Comparison of ENCODE assay signal across 15 cellular contexts in genomic region chr18:54616220-54616848, GRCh38. TPM values are rescaled to one million over a fixed set of nuclear protein-coding genes. Genes with fewer than 3 reads are reported as not detected.
A peak's percentile ranks its signal among the peaks of the same experiment; 100 is the strongest.
DNase-seq lines count a peak whose midpoint lies in the region; ATAC-seq and TF ChIP-seq lines count a peak whose summit lies in the region.
"Had no signal": no experiment of that assay in that cellular context is flagged by ENCODE, and none has a peak within 500 bp of the region (broad histone marks: within the 10 kb centered on the region; RNA-seq: fewer than 3 reads in every experiment).

No MANE protein-coding gene starts in this region.

- no peak for TF ChIP-seq POLR2A in erythroblast (IDR thresholded peaks at IDR 0.05; ENCODE audit: low read length)

- H3K36me3 Mint-ChIP-seq in activated CD4-positive, alpha-beta T cell treated with anti-CD3 and anti-CD28 coated beads for 36 hours (ENCODE audit: low read depth): no peaks in the 10 kb centered on the region

- peaks cover 5% of the 10 kb centered on the region for H3K27me3 Mint-ChIP-seq in activated CD4-positive, alpha-beta T cell treated with anti-CD3 and anti-CD28 coated beads for 36 hours
- H3K27me3 Mint-ChIP-seq: dendritic cell treated with granulocyte-macrophage colony-stimulating factor and Interleukin-4, amounts not matched to agents 40 ng/mL and 50 ng/mL, for 4 days had no signal

- POLR2A ChIA-PET in activated CD4-positive, alpha-beta T cell treated with anti-CD3 and anti-CD28 coated beads for 36 hours (lab: Charles Lee): no interaction called here

- CTCF ChIA-PET in activated CD4-positive, alpha-beta T cell treated with anti-CD3 and anti-CD28 coated beads for 36 hours (lab: Charles Lee): no interaction called here

- DNase-seq in SKM-1 treated with dmso at 0.1 percent for 144 hours (lab: John Stamatoyannopoulos, UW; ENCODE audit: unreplicated experiment): peak; percentile 19
- no peak for DNase-seq in SKM-1 (lab: John Stamatoyannopoulos, UW; ENCODE audit: unreplicated experiment)
- DNase-seq in renal cortical epithelial cell (ENCODE audit: low read depth): peak; percentile 55
- DNase-seq in erythroblast (lab: John Stamatoyannopoulos, UW): no peak
- no peak for DNase-seq in dermis blood vessel endothelial cell
- DNase-seq in activated CD4-positive, alpha-beta T cell treated with anti-CD3 and anti-CD28 coated beads for 36 hours: no peak
- DNase-seq: activated gamma-delta T cell treated with Interleukin-2 at 50 U/mL for 16 hours, heart right ventricle, NCI-H1417 treated with DMSO at 0.1 percent for 48 hours, stomach, WERI-Rb-1 had no signal

- no peaks in the 10 kb centered on the region for H3K9me3 Mint-ChIP-seq in activated CD4-positive, alpha-beta T cell treated with anti-CD3 and anti-CD28 coated beads for 36 hours (ENCODE audit: low read depth)
- H3K9me3 Mint-ChIP-seq: dendritic cell treated with granulocyte-macrophage colony-stimulating factor and Interleukin-4, amounts not matched to agents 40 ng/mL and 50 ng/mL, for 4 days had no signal

- no peak overlapping the region for H3K4me3 Mint-ChIP-seq in activated CD4-positive, alpha-beta T cell treated with anti-CD3 and anti-CD28 coated beads for 36 hours
- H3K4me3 Mint-ChIP-seq: dendritic cell treated with granulocyte-macrophage colony-stimulating factor and Interleukin-4, amounts not matched to agents 40 ng/mL and 50 ng/mL, for 4 days had no signal

- ATAC-seq in GM21825 (IDR thresholded peaks at IDR 0.05; ENCODE audit: unreplicated experiment) (peak; percentile 75), HG03575 (IDR thresholded peaks at IDR 0.05; ENCODE audit: extremely low read depth, insufficient number of reproducible peaks, low FRiP score, unreplicated experiment) (peak; percentile 85)
- no peak for ATAC-seq in activated CD4-positive, alpha-beta T cell treated with anti-CD3 and anti-CD28 coated beads for 36 hours
- ATAC-seq: heart right ventricle had no signal

- intact Hi-C loops in activated CD4-positive, alpha-beta T cell treated with anti-CD3 and anti-CD28 coated beads for 36 hours (cut with DNase I, micrococcal nuclease): no loop called here

- no peak overlapping the region for H3K27ac Mint-ChIP-seq in activated CD4-positive, alpha-beta T cell treated with anti-CD3 and anti-CD28 coated beads for 36 hours
- H3K27ac Mint-ChIP-seq: dendritic cell treated with granulocyte-macrophage colony-stimulating factor and Interleukin-4, amounts not matched to agents 40 ng/mL and 50 ng/mL, for 4 days had no signal

- peaks cover 7% of the 10 kb centered on the region for H3K4me1 Mint-ChIP-seq in activated CD4-positive, alpha-beta T cell treated with anti-CD3 and anti-CD28 coated beads for 36 hours

RNA-seq across cellular contexts. Expression of gene DYNAP, which starts 25.3 kb away (rescaled TPM):
- not detected in 2 replicates for total RNA-seq in renal cortical epithelial cell
- total RNA-seq in dermis blood vessel endothelial cell: not detected in 2 replicates
- total RNA-seq in activated CD4-positive, alpha-beta T cell treated with anti-CD3 and anti-CD28 coated beads for 36 hours: not detected
- total RNA-seq: G401, heart right ventricle, stomach had no signal

Comparison
In these comparisons a context has a peak if more than half of its experiments do, and no peak if none do; other contexts are left out.
1. DNase-seq: peak in SKM-1 treated with dmso at 0.1 percent for 144 hours (single experiment) and renal cortical epithelial cell (single experiment); none in SKM-1 (single experiment), erythroblast (0 of 2), dermis blood vessel endothelial cell (single experiment) and activated CD4-positive, alpha-beta T cell treated with anti-CD3 and anti-CD28 coated beads for 36 hours (single experiment).